ENCODE assay signal across 7 cellular contexts in genomic region chr18:9575558-9575957, GRCh38. TPM values are rescaled to one million over a fixed set of nuclear protein-coding genes. Genes with fewer than 3 reads are reported as not detected.
A peak's percentile ranks its signal among the peaks of the same experiment; 100 is the strongest.
DNase-seq lines count a peak whose midpoint lies in the region; ATAC-seq and TF ChIP-seq lines count a peak whose summit lies in the region.

No MANE protein-coding gene starts in this region.

- no peak overlapping the region for H3K27ac ChIP-seq in endodermal cell (ENCODE audit: low read depth, low read length)

- H3K36me3 ChIP-seq in endodermal cell (ENCODE audit: control insufficient read depth, insufficient read depth, low read length) = peaks cover 91% of the 10 kb centered on the region

- no peak for ATAC-seq in HG02852 (IDR thresholded peaks at IDR 0.05; ENCODE audit: unreplicated experiment)

- H3K4me3 ChIP-seq in endodermal cell (ENCODE audit: low read length) = no peak overlapping the region

- peak; percentile 58 for DNase-seq in HPDE6-E6E7 (ENCODE audit: extremely low spot score)
- DNase-seq in RKO (ENCODE audit: low spot score) = peak; percentile 54
- DNase-seq in endodermal cell = peak; percentile 84
- peak; percentile 94 for DNase-seq in medulla oblongata (ENCODE audit: extremely low spot score)
- DNase-seq in ureter (ENCODE audit: low spot score) = peak; percentile 79

- H3K4me1 Mint-ChIP-seq in endodermal cell = peaks cover 23% of the 10 kb centered on the region

- no peaks in the 10 kb centered on the region for H3K27me3 Mint-ChIP-seq in endodermal cell (ENCODE audit: insufficient read depth)

- no peak overlapping the region for H3K9ac ChIP-seq in endodermal cell (ENCODE audit: extremely low read depth, low read length, poor library complexity, severe bottlenecking)

- H3K27me3 ChIP-seq in endodermal cell (ENCODE audit: control insufficient read depth, insufficient read depth, low read length, poor library complexity, severe bottlenecking) = no peaks in the 10 kb centered on the region

- no peaks in the 10 kb centered on the region for H3K4me1 ChIP-seq in endodermal cell (ENCODE audit: control insufficient read depth, insufficient read depth, low read length)

- TF ChIP-seq CTCF in GM12872 (IDR thresholded peaks at IDR 0.05; ENCODE audit: insufficient read depth, low read depth, low read length) (peak; percentile 69), endodermal cell (conservative IDR thresholded peaks at IDR 0.05) (peak; percentile 90)

- peaks cover 32% of the 10 kb centered on the region for H3K36me3 Mint-ChIP-seq in endodermal cell (ENCODE audit: low read depth)

- no peaks in the 10 kb centered on the region for H3K9me3 Mint-ChIP-seq in endodermal cell

- H3K4me3 Mint-ChIP-seq in endodermal cell = no peak overlapping the region

- 44 to 63% methylated on average over 4 of the region's 5 CpGs for WGBS in endodermal cell (ENCODE audit: insufficient coverage in 1 of 2, insufficient read length in 1 of 2), 2 experiments

- H3K27ac Mint-ChIP-seq in endodermal cell = peak overlapping the region; percentile 3

- no peaks in the 10 kb centered on the region for H3K9me3 ChIP-seq in endodermal cell (ENCODE audit: control insufficient read depth, low read length)

RNA-seq across cellular contexts. Expression of gene PPP4R1, which starts 38.8 kb away (rescaled TPM):
- 100 to 1,000 TPM in 1 of 2 donors, 10 to 100 TPM in 1; 85.8 to 116 TPM for total RNA-seq in endodermal cell
- polyA plus RNA-seq in endodermal cell (2013, experiment 1 of 2) = 84.2 TPM
- polyA plus RNA-seq in endodermal cell (2013, experiment 2 of 2) = 85.3 TPM
- 156 TPM for total RNA-seq in ureter
